8 cellular contexts compared by ENCODE assay signal in the genomic region with DNA sequence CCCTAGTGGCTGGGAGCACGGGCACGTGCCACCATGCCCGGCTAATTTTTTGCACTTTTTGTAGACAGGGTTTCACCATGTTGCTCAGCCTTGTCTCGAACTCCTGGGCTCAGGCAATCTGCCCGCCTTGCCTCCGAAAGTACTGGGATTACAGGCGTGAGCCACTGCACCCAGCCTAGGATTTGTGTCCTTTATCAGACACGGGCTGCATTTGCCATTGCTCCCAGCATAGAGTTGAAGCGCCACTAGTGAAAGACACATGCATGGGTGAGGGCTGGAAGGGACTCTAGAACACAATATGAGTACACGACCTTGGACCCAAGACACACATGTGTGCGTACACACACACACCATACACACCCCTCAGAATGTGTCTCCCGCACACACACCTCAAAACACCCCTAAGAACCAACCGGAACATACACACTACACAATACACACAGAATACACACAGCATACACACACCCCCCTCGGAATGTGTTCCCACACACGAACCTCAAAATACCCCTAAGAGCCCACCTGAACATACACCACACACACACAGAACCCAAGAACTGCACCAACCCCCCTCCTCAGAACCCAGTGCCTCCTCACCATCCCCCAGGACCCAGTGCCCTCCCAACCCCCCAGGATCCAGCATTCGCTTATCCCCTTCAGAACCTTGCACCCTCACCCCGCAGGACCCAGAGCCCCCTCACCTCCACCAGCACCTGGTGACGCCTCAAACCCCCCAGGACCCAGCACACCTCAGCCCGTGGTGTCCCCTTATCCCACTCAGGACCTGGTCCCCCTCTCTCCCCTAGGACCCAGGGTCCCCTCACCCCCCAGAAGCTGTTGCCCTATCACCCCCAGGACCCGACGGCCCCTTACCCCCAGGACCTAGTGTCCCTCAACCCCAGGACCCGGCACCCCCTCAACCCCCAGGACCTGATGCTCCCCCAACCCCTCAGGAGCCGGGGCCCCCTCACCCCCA. TPM values are rescaled to one million over a fixed set of nuclear protein-coding genes. Genes with fewer than 3 reads are reported as not detected.
DNase-seq lines count a peak whose midpoint lies in the region; ATAC-seq and TF ChIP-seq lines count a peak whose summit lies in the region.

No MANE protein-coding gene starts in this region.

- peaks cover 49% of the 10 kb centered on the region for H3K79me2 ChIP-seq in PC-3 (ENCODE audit: low read length)

- TF ChIP-seq CTCF in CD8-positive, alpha-beta T cell (IDR thresholded peaks at IDR 0.05): no peak
- TF ChIP-seq CTCF in PC-3 (conservative IDR thresholded peaks at IDR 0.05; ENCODE audit: low read depth, low read length) (no peak), osteocyte (IDR thresholded peaks at IDR 0.05) (no peak)

- H3K27ac Mint-ChIP-seq in CD8-positive, alpha-beta T cell: peak overlapping the region; percentile 61
- peak overlapping the region; percentile 8 for H3K27ac Mint-ChIP-seq in osteocyte (ENCODE audit: unreplicated experiment)

- no peaks in the 10 kb centered on the region for H3K9me2 ChIP-seq in PC-3 (replicated peaks; ENCODE audit: low read length)

- H3K4me3 Mint-ChIP-seq in CD8-positive, alpha-beta T cell: peak overlapping the region; percentile 73
- peak overlapping the region; percentile 68 for H3K4me3 Mint-ChIP-seq in osteocyte (ENCODE audit: unreplicated experiment)

- ATAC-seq in CD8-positive, alpha-beta T cell: no peak
- ATAC-seq in PC-3 (no peak), HG03432 (IDR thresholded peaks at IDR 0.05; ENCODE audit: unreplicated experiment) (no peak), GM21529 (IDR thresholded peaks at IDR 0.05; ENCODE audit: unreplicated experiment) (no peak)

- H3K36me3 Mint-ChIP-seq in CD8-positive, alpha-beta T cell: peaks cover 18% of the 10 kb centered on the region
- H3K36me3 Mint-ChIP-seq in osteocyte (ENCODE audit: unreplicated experiment): no peaks in the 10 kb centered on the region

- peaks cover 17% of the 10 kb centered on the region for H3K4me1 ChIP-seq in CD8-positive, alpha-beta T cell (ENCODE audit: insufficient read depth, low read length)
- H3K4me1 ChIP-seq in PC-3 (ENCODE audit: insufficient read depth, low read length) (0 out of 2 replicates have a peak, but pooled peaks cover 6% of the 10 kb centered on the region), esophagus (ENCODE audit: control insufficient read depth in 2 of 2, insufficient read depth in 2 of 2, low read length in 1 of 2) (peaks cover 0 to 14% of the 10 kb centered on the region in 2 donors)

- H3K27me3 ChIP-seq in CD8-positive, alpha-beta T cell (ENCODE audit: insufficient read depth, low read length): no peaks in the 10 kb centered on the region
- H3K27me3 ChIP-seq in PC-3 (ENCODE audit: low read length): no peaks in the 10 kb centered on the region
- H3K27me3 ChIP-seq in esophagus (ENCODE audit: control insufficient read depth in 1 of 2, insufficient read depth in 2 of 2, low read length in 2 of 2): no peaks in the 10 kb centered on the region

- no peak for DNase-seq in CD8-positive, alpha-beta T cell
- DNase-seq in PC-3 (no peak), osteocyte (ENCODE audit: extremely low spot score, unreplicated experiment) (no peak), NCI-H146 (lab: John Stamatoyannopoulos, UW) (no peak)
- no peak for DNase-seq in activated CD4-positive, CD25-positive, alpha-beta regulatory T cell treated with anti-CD3 and anti-CD28 coated beads, Interleukin-2, amount 50 U/mL, for 72 hours

- H3K9ac ChIP-seq in PC-3 (ENCODE audit: low read length): peak overlapping the region; percentile 77

- CTCF ChIA-PET in CD8-positive, alpha-beta T cell (lab: Charles Lee): no interaction called here
- CTCF ChIA-PET in PC-3 (lab: Charles Lee): interaction anchor here (0.7 kb wide), 1 partner anchor 393 kb away, joined by 3 read pairs; no protein-coding TSS in a partner anchor

- H3K4me1 Mint-ChIP-seq in CD8-positive, alpha-beta T cell (ENCODE audit: low read depth): peaks cover 34% of the 10 kb centered on the region
- peaks cover 17% of the 10 kb centered on the region for H3K4me1 Mint-ChIP-seq in osteocyte (ENCODE audit: unreplicated experiment)

- intact Hi-C loops in CD8-positive, alpha-beta T cell (cut with DNase I, micrococcal nuclease): loop anchor here (2.0 to 10.0 kb wide), 2 partner anchors 88 to 510 kb away; a partner anchor contains a TSS
- intact Hi-C loops in PC-3 (cut with micrococcal nuclease): no loop called here

- no peaks in the 10 kb centered on the region for H3K36me3 ChIP-seq in CD8-positive, alpha-beta T cell (ENCODE audit: insufficient read depth, low read length)
- H3K36me3 ChIP-seq in PC-3 (ENCODE audit: low read depth, low read length) (no peaks in the 10 kb centered on the region), esophagus (ENCODE audit: control insufficient read depth in 2 of 2, insufficient read depth in 2 of 2, low read length in 1 of 2) (peaks cover 0 to 6% of the 10 kb centered on the region in 2 donors)

- no peaks in the 10 kb centered on the region for H3K9me3 Mint-ChIP-seq in CD8-positive, alpha-beta T cell
- H3K9me3 Mint-ChIP-seq in osteocyte (ENCODE audit: unreplicated experiment): no peaks in the 10 kb centered on the region

- peak overlapping the region; percentile 63 for H3K27ac ChIP-seq in CD8-positive, alpha-beta T cell (ENCODE audit: low read depth, low read length)
- H3K27ac ChIP-seq in PC-3 (ENCODE audit: low read length) (no peak overlapping the region), esophagus (ENCODE audit: low read depth in 2 of 2, low read length in 1 of 2) (peak overlapping the region; percentile 92 to 93)

- H3F3A ChIP-seq in PC-3 (ENCODE audit: low read length, unreplicated experiment): no peaks in the 10 kb centered on the region

- H3K4me3 ChIP-seq in CD8-positive, alpha-beta T cell (ENCODE audit: low read depth, low read length): peak overlapping the region; percentile 57
- peak overlapping the region; percentile 77 for H3K4me3 ChIP-seq in PC-3 (ENCODE audit: low read length)
- H3K4me3 ChIP-seq in esophagus (ENCODE audit: low read depth in 1 of 2, low read length in 2 of 2): peak overlapping the region; percentile 61 to 86

- peaks cover 9% of the 10 kb centered on the region; the same call in 1 of the 2 replicates for H4K20me1 ChIP-seq in PC-3 (ENCODE audit: low read length)

- H3K4me2 ChIP-seq in PC-3 (ENCODE audit: low read length): peak overlapping the region; percentile 90

- BruUV-seq in PC-3 (replicated peaks; lab: Mats Ljungman, UMichigan): no TSS peak

- H3K27me3 Mint-ChIP-seq in CD8-positive, alpha-beta T cell (ENCODE audit: low read depth): no peaks in the 10 kb centered on the region
- H3K27me3 Mint-ChIP-seq in osteocyte (ENCODE audit: unreplicated experiment): no peaks in the 10 kb centered on the region

- no peak overlapping the region for H2AFZ ChIP-seq in PC-3 (ENCODE audit: low read length)

- 40 to 44% methylated on average over 23 of the region's 23 CpGs for WGBS in esophagus, 2 donors

- H3K9me3 ChIP-seq in CD8-positive, alpha-beta T cell (ENCODE audit: low read length): no peaks in the 10 kb centered on the region
- H3K9me3 ChIP-seq in PC-3 (ENCODE audit: low read length) (no peaks in the 10 kb centered on the region), esophagus (ENCODE audit: control insufficient read depth in 2 of 2, insufficient read depth in 1 of 2, low read depth in 1 of 2, low read length in 1 of 2) (no peaks in the 10 kb centered on the region)

- POLR2A ChIA-PET in CD8-positive, alpha-beta T cell (lab: Charles Lee): interaction anchor here (0.7 to 1.6 kb wide), 3 partner anchors 8 to 442 kb away, joined by 3 to 5 read pairs (median 4); no protein-coding TSS in a partner anchor
- POLR2A ChIA-PET in PC-3 (lab: Charles Lee; ENCODE audit: unreplicated experiment): interaction anchor here (0.5 to 0.6 kb wide), 2 partner anchors 9 to 88 kb away, joined by 3 to 7 read pairs; a partner anchor contains a TSS

RNA-seq across cellular contexts. Expression of a gene that starts 1.0 kb away (rescaled TPM):
- 10 to 100 TPM; 50.9 to 56.5 TPM for total RNA-seq in CD8-positive, alpha-beta T cell
- 56.5 and 77.8 TPM in 2 replicates for total RNA-seq in PC-3 (2014; rRNA removed)
- polyA plus RNA-seq in esophagus: 10 to 100 TPM; 29.3 to 29.7 TPM
- total RNA-seq in osteocyte: 32.7 and 34.0 TPM in 2 replicates

RNA-seq across cellular contexts. Expression of a gene that starts 37.8 kb away (rescaled TPM):
- total RNA-seq in CD8-positive, alpha-beta T cell: 10 to 100 TPM; 22.4 to 24.8 TPM
- 16.9 and 17.4 TPM in 2 replicates for total RNA-seq in PC-3 (2014; rRNA removed)
- 10 to 100 TPM; 14.3 to 45.1 TPM for polyA plus RNA-seq in esophagus
- total RNA-seq in osteocyte: 105 and 110 TPM in 2 replicates
